ENCODE assay signal across 9 cellular contexts in genomic region chr9:42852133-42852532, GRCh38.
DNase-seq lines count a peak whose midpoint lies in the region; ATAC-seq, FAIRE-seq and TF ChIP-seq lines count a peak whose summit lies in the region.
"Had no signal": no experiment of that assay in that cellular context is flagged by ENCODE, and none has a peak within 500 bp of the region (broad histone marks: within the 10 kb centered on the region; RNA-seq: fewer than 3 reads in every experiment).

No MANE protein-coding gene starts in this region.

- H3K4me3 ChIP-seq in SK-N-SH (ENCODE audit: low read depth in 2 of 2, low read length in 1 of 2) (peak overlapping the region; percentile 50 to 60), fibroblast of villous mesenchyme (ENCODE audit: low read depth, low read length) (no peak overlapping the region), neuronal stem cell (ENCODE audit: low read length in 2 of 2) (no peak overlapping the region), OCI-LY7 (ENCODE audit: low read depth, low read length, poor library complexity, severe bottlenecking) (no peak overlapping the region)

- no peak overlapping the region for H2BK120ac ChIP-seq in neuronal stem cell (ENCODE audit: low read depth, low read length)

- peak; percentile 63 for ATAC-seq in HG02588 (IDR thresholded peaks at IDR 0.05; ENCODE audit: unreplicated experiment)
- ATAC-seq in HG02571 (IDR thresholded peaks at IDR 0.05; ENCODE audit: unreplicated experiment), result no peak
- ATAC-seq: HCT116 had no signal

- H3K23ac ChIP-seq in neuronal stem cell (ENCODE audit: low read depth, low read length, poor library complexity), result no peak overlapping the region

- 0% methylated on average over 3 of the region's 38 CpGs for WGBS in SK-N-SH (ENCODE audit: low lambda C conversion rate)
- no CpG with 5 or more reads among the region's 38 CpGs for WGBS in neuronal stem cell (ENCODE audit: extremely low coverage in 2 of 2, insufficient read length in 2 of 2, insufficient replicate concordance in 1 of 2), 2 donors

- H4K20me1 ChIP-seq in SK-N-SH (ENCODE audit: insufficient read depth) (no peaks in the 10 kb centered on the region), OCI-LY7 (ENCODE audit: insufficient read depth, low read length) (no peaks in the 10 kb centered on the region)

- no peak overlapping the region for H3K4ac ChIP-seq in neuronal stem cell (ENCODE audit: low read length)

- H4K8ac ChIP-seq in neuronal stem cell (ENCODE audit: low read depth, low read length), result no peak overlapping the region

- H3K9me3 ChIP-seq in SK-N-SH, result no peaks in the 10 kb centered on the region
- H3K9me3 ChIP-seq in neuronal stem cell (replicated peaks in 1 of 2; ENCODE audit: control insufficient read depth in 2 of 2, insufficient read depth in 1 of 2, low read depth in 1 of 2, low read length in 2 of 2), result no peaks in the 10 kb centered on the region
- no peaks in the 10 kb centered on the region for H3K9me3 ChIP-seq in OCI-LY7 (ENCODE audit: low read length)

- no peak overlapping the region for H2AK5ac ChIP-seq in neuronal stem cell (ENCODE audit: low read depth, low read length)

- peak overlapping the region; percentile 81 for H3K4me2 ChIP-seq in SK-N-SH
- peak overlapping the region; percentile 49 for H3K4me2 ChIP-seq in neuronal stem cell (ENCODE audit: insufficient read depth, low read length, poor library complexity, severe bottlenecking)
- no peak overlapping the region for H3K4me2 ChIP-seq in OCI-LY7 (ENCODE audit: low read length)

- peak overlapping the region; percentile 51; the same call in 1 of the 2 replicates for H2AFZ ChIP-seq in SK-N-SH (ENCODE audit: low read depth)
- H2AFZ ChIP-seq in neuronal stem cell (ENCODE audit: low read length), result no peak overlapping the region
- no peak overlapping the region for H2AFZ ChIP-seq in OCI-LY7 (ENCODE audit: low read length)

- POLR2A ChIA-PET in SK-N-SH (lab: Yijun Ruan, JAX) (no interaction called here), OCI-LY7 (lab: Charles Lee) (no interaction called here)

- H3K9me2 ChIP-seq in SK-N-SH, result no peaks in the 10 kb centered on the region
- H3K9me2 ChIP-seq in OCI-LY7 (ENCODE audit: insufficient read depth, low read length), result no peaks in the 10 kb centered on the region

- no peaks in the 10 kb centered on the region for H3K79me1 ChIP-seq in neuronal stem cell (ENCODE audit: low read depth, low read length)

- intact Hi-C loops in OCI-LY7 (cut with micrococcal nuclease; ENCODE audit: unreplicated experiment), result no loop called here

- H3K9ac ChIP-seq in SK-N-SH (no peak overlapping the region; the same call in 1 of the 2 replicates), neuronal stem cell (ENCODE audit: low read depth, low read length, poor library complexity) (no peak overlapping the region)

- H3K14ac ChIP-seq in neuronal stem cell (ENCODE audit: low read length), result no peak overlapping the region

- TF ChIP-seq CTCF in SK-N-SH (IDR thresholded peaks at IDR 0.05), result no peak; the same call in 1 of the 2 replicates
- TF ChIP-seq CTCF in fibroblast of villous mesenchyme (IDR thresholded peaks at IDR 0.05; ENCODE audit: insufficient read depth, low read depth, low read length), result peak; percentile 5
- TF ChIP-seq CTCF in OCI-LY7 (conservative IDR thresholded peaks at IDR 0.05; ENCODE audit: low read length), result no peak

- no peak overlapping the region for H2BK15ac ChIP-seq in neuronal stem cell (ENCODE audit: low read length)

- no peak overlapping the region for H4K91ac ChIP-seq in neuronal stem cell (ENCODE audit: low read depth, low read length, poor library complexity)

- peak; percentile 56 for DNase-seq in Caki2 (ENCODE audit: low read depth)
- peak; percentile 70 for DNase-seq in SK-N-SH
- DNase-seq in fibroblast of villous mesenchyme (ENCODE audit: low read depth), result peak; percentile 2
- DNase-seq in neuronal stem cell (ENCODE audit: low spot score), result peak; percentile 29
- DNase-seq in OCI-LY7 (ENCODE audit: low spot score), result no peak
- no peak for DNase-seq in HTR-8/SVneo (ENCODE audit: insufficient read length, low spot score)

- in situ Hi-C loops in Caki2 (cut with HindIII; ENCODE audit: low pct_unique_long_range_greater_than_20kb, low sequenced_read_pairs), result no loop called here

- H2BK5ac ChIP-seq in neuronal stem cell (ENCODE audit: low read length), result no peak overlapping the region

- no peak for TF ChIP-seq EP300 in SK-N-SH (IDR thresholded peaks at IDR 0.05; ENCODE audit: borderline replicate concordance in 1 of 2, low read depth in 1 of 2, low read length in 1 of 2)

- BruUV-seq in OCI-LY7 (replicated peaks; lab: Mats Ljungman, UMichigan), result no TSS peak

- H2BK12ac ChIP-seq in neuronal stem cell (ENCODE audit: low read length), result no peak overlapping the region

- TF ChIP-seq RAD21 in SK-N-SH (IDR thresholded peaks at IDR 0.05; ENCODE audit: low read length), result peak; percentile 28; the same call in 1 of the 2 replicates

- H3K18ac ChIP-seq in neuronal stem cell (ENCODE audit: low read length), result no peak overlapping the region

- H3K4me1 ChIP-seq in SK-N-SH (ENCODE audit: control insufficient read depth in 1 of 2, insufficient read depth in 2 of 2, low read depth in 1 of 2, low read length in 1 of 2), result no peaks in the 10 kb centered on the region
- no peaks in the 10 kb centered on the region for H3K4me1 ChIP-seq in neuronal stem cell (ENCODE audit: control insufficient read depth in 2 of 2, insufficient read depth in 1 of 2, low read depth in 1 of 2, low read length in 2 of 2)
- no peaks in the 10 kb centered on the region for H3K4me1 ChIP-seq in OCI-LY7 (ENCODE audit: insufficient read depth, low read length, poor library complexity, severe bottlenecking)

- H3K27me3 ChIP-seq in SK-N-SH (ENCODE audit: insufficient read depth) (no peaks in the 10 kb centered on the region), neuronal stem cell (ENCODE audit: control insufficient read depth in 3 of 3, insufficient read depth in 3 of 3, low read depth in 1 of 3, low read length in 3 of 3) (no peaks in the 10 kb centered on the region)

- H3F3A ChIP-seq in SK-N-SH (replicated peaks; ENCODE audit: insufficient read depth), result no peaks in the 10 kb centered on the region

- no peaks in the 10 kb centered on the region for H3K36me3 ChIP-seq in SK-N-SH (replicated peaks in 1 of 2; ENCODE audit: control insufficient read depth in 1 of 2, insufficient read depth in 2 of 2, low read length in 1 of 2)
- H3K36me3 ChIP-seq in neuronal stem cell (replicated peaks in 1 of 2; ENCODE audit: control insufficient read depth in 2 of 2, insufficient read depth in 2 of 2, low read length in 2 of 2), result no peaks in the 10 kb centered on the region
- H3K36me3 ChIP-seq in OCI-LY7 (ENCODE audit: insufficient read depth, low read length), result no peaks in the 10 kb centered on the region

- no peak overlapping the region for H3K27ac ChIP-seq in SK-N-SH (ENCODE audit: low read depth in 2 of 2, low read length in 1 of 2)
- H3K27ac ChIP-seq in neuronal stem cell (replicated peaks; ENCODE audit: low read length), result no peak overlapping the region
- no peak overlapping the region for H3K27ac ChIP-seq in OCI-LY7 (ENCODE audit: low read depth, low read length, poor library complexity, severe bottlenecking)

- H3K79me2 ChIP-seq in SK-N-SH (ENCODE audit: insufficient read depth), result no peaks in the 10 kb centered on the region
- no peaks in the 10 kb centered on the region for H3K79me2 ChIP-seq in OCI-LY7 (ENCODE audit: insufficient read depth, low read depth, low read length)

- CTCF ChIA-PET in SK-N-SH (lab: Yijun Ruan, JAX) (no interaction called here), OCI-LY7 (lab: Charles Lee; ENCODE audit: unreplicated experiment) (no interaction called here)

- no peak for FAIRE-seq in HTR-8/SVneo (lab: Jason Lieb, UNC)

TF ChIP-seq in SK-N-SH, 30 proteins besides CTCF, POLR2A, EP300 and RAD21:
- peak; percentile 58 for TF ChIP-seq ELF1 (IDR thresholded peaks at IDR 0.05)
- no peak for TF ChIP-seq MEF2A (IDR thresholded peaks at IDR 0.05; ENCODE audit: borderline replicate concordance, low read depth)
- peak; percentile 19; the same call in 1 of the 2 replicates for TF ChIP-seq SMC3 (IDR thresholded peaks at IDR 0.05; ENCODE audit: low read depth, low read length)

Comparison
In these comparisons a context has a peak if more than half of its experiments do, and no peak if none do; other contexts are left out.
1. DNase-seq: peak in Caki2 (single experiment), SK-N-SH (single experiment), fibroblast of villous mesenchyme (single experiment) and neuronal stem cell (single experiment); none in OCI-LY7 (single experiment) and HTR-8/SVneo (single experiment).
2. H3K4me3 ChIP-seq: peak in SK-N-SH (2 of 2); none in fibroblast of villous mesenchyme (single experiment), neuronal stem cell (0 of 2) and OCI-LY7 (single experiment).